1 cellular context compared by ENCODE assay signal in genomic region chr10:28359334-28359733, GRCh38.
TF ChIP-seq lines count a peak whose summit lies in the region.

No MANE protein-coding gene starts in this region.

TF ChIP-seq in HCT116, 20 proteins besides CTCF, POLR2A, EP300 and RAD21 (continued from another document):
- TF ChIP-seq EGR1 (IDR thresholded peaks at IDR 0.05; ENCODE audit: low read depth) (no peak), TCF7L2 (IDR thresholded peaks at IDR 0.05; ENCODE audit: borderline replicate concordance, extremely low read depth, insufficient read depth, insufficient read length) (no peak), JUND (IDR thresholded peaks at IDR 0.05) (no peak), CBX3 (IDR thresholded peaks at IDR 0.05; ENCODE audit: low read depth) (no peak), MAX (IDR thresholded peaks at IDR 0.05) (no peak), EZH2 (IDR thresholded peaks at IDR 0.05) (no peak), ELF1 (IDR thresholded peaks at IDR 0.05; ENCODE audit: borderline replicate concordance, low read depth) (no peak), SP1 (IDR thresholded peaks at IDR 0.05; ENCODE audit: low read depth) (no peak), POLR2AphosphoS5 (IDR thresholded peaks at IDR 0.05; ENCODE audit: low read depth, low read length) (no peak), SIN3A (IDR thresholded peaks at IDR 0.05; ENCODE audit: low read depth) (no peak), ATF3 (IDR thresholded peaks at IDR 0.05) (no peak), ZFX (IDR thresholded peaks at IDR 0.05) (no peak), ZNF274 (IDR thresholded peaks at IDR 0.05; ENCODE audit: low read depth, low read length) (no peak)
